Comparison of ENCODE assay signal across 11 cellular contexts in the genomic region with DNA sequence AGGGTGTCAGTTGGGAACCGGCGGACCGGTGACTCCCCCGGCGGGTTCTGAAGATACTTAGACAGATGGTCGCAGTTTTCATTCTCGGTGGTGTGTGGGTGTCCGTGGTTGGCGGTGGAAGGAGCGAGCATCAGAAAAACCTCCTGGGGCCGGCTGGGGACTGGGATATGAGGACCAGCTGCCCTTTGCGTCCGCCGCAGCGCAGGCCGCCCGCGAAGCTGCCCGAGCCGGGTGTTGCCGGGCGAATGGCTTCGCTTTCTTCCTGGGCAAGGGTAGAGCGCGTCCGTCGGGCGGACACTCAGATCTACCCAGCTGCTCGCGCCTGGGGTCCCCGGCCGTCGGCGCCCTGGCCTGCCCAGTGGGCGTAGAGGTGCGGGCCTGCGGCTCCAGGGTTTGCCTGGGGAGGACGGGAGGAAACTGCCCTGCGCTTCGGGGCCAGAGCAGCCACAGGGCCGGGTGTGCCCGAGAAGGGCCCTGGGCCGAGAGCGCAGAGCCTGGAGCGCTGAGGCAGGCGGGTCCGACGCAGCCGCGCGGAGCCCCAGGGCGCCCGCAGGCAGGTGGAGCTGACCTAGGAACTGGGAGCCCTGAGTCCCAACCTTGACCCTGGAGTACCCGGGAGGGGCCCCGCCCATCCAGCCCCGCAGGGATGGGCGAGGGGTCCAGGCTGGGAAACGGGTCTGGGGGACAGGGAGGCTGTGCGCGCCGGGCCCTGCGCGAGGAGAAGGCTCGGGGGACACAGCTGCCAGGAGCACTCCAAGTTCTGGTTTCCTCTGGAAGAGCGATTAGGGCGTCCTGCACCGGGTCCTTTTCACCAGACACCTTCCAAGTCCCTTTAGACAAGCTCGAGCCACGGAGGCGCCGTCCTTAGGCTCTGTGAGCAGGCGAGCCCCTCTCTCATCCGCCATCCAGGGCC. TPM values are rescaled to one million over a fixed set of nuclear protein-coding genes. Genes with fewer than 3 reads are reported as not detected.
A peak's percentile ranks its signal among the peaks of the same experiment; 100 is the strongest.
DNase-seq lines count a peak whose midpoint lies in the region; ATAC-seq and TF ChIP-seq lines count a peak whose summit lies in the region.
"Had no signal": no experiment of that assay in that cellular context is flagged by ENCODE, and none has a peak within 500 bp of the region (broad histone marks: within the 10 kb centered on the region; RNA-seq: fewer than 3 reads in every experiment).

No MANE protein-coding gene starts in this region.

- no peaks in the 10 kb centered on the region for H3K9me3 ChIP-seq in esophagus squamous epithelium
- H3K9me3 ChIP-seq in HAP-1 = no peaks in the 10 kb centered on the region

- H3K27ac ChIP-seq in esophagus squamous epithelium (peak overlapping the region; percentile 74 to 95 (median 88)), urinary bladder (ENCODE audit: low read depth) (peak overlapping the region; percentile 43)

- POLR2A ChIA-PET in activated CD4-positive, alpha-beta T cell treated with anti-CD3 and anti-CD28 coated beads, Interleukin-2, amount 10 ng/mL, durations not matched to agents 7 days and 5 days (lab: Charles Lee) = no interaction called here

- TF ChIP-seq POLR2A in esophagus squamous epithelium (IDR thresholded peaks at IDR 0.05) (no peak), GM18505 (IDR thresholded peaks at IDR 0.05; ENCODE audit: borderline replicate concordance, extremely low read depth, insufficient read depth, insufficient read length) (no peak)

- no peaks in the 10 kb centered on the region for H3K4me1 Mint-ChIP-seq in activated CD4-positive, alpha-beta T cell treated with anti-CD3 and anti-CD28 coated beads, Interleukin-2, amount 10 ng/mL, durations not matched to agents 24 days and 14 days
- no peaks in the 10 kb centered on the region for H3K4me1 Mint-ChIP-seq in activated CD4-positive, alpha-beta T cell treated with anti-CD3 and anti-CD28 coated beads, Interleukin-2, amount 10 ng/mL, durations not matched to agents 7 days and 5 days

- H3K27ac Mint-ChIP-seq in activated CD4-positive, alpha-beta T cell treated with anti-CD3 and anti-CD28 coated beads, Interleukin-2, amount 10 ng/mL, durations not matched to agents 24 days and 14 days = no peak overlapping the region
- H3K27ac Mint-ChIP-seq in activated CD4-positive, alpha-beta T cell treated with anti-CD3 and anti-CD28 coated beads, Interleukin-2, amount 10 ng/mL, durations not matched to agents 7 days and 5 days = no peak overlapping the region
- H3K27ac Mint-ChIP-seq: activated T-helper 1 cell treated with anti-CD3 and anti-CD28 coated beads, Interleukin-12 subunit alpha, Interleukin-12 subunit beta, Interleukin-2, Interleukin-4 antibody, amounts not matched to agents 30 ng/mL and 10 ng/mL and 1 ng/mL, durations not matched to agents 14 hours and 24 hours and 36 hours had no signal

- TF ChIP-seq CTCF in esophagus squamous epithelium (IDR thresholded peaks at IDR 0.05) = no peak

- no peak overlapping the region for H3K4me3 Mint-ChIP-seq in activated CD4-positive, alpha-beta T cell treated with anti-CD3 and anti-CD28 coated beads, Interleukin-2, amount 10 ng/mL, durations not matched to agents 24 days and 14 days
- H3K4me3 Mint-ChIP-seq in activated CD4-positive, alpha-beta T cell treated with anti-CD3 and anti-CD28 coated beads, Interleukin-2, amount 10 ng/mL, durations not matched to agents 7 days and 5 days = no peak overlapping the region
- H3K4me3 Mint-ChIP-seq: activated T-helper 1 cell treated with anti-CD3 and anti-CD28 coated beads, Interleukin-12 subunit alpha, Interleukin-12 subunit beta, Interleukin-2, Interleukin-4 antibody, amounts not matched to agents 30 ng/mL and 10 ng/mL and 1 ng/mL, durations not matched to agents 14 hours and 24 hours and 36 hours had no signal

- peaks cover 51% of the 10 kb centered on the region for H3K27me3 Mint-ChIP-seq in activated CD4-positive, alpha-beta T cell treated with anti-CD3 and anti-CD28 coated beads, Interleukin-2, amount 10 ng/mL, durations not matched to agents 24 days and 14 days
- H3K27me3 Mint-ChIP-seq in activated CD4-positive, alpha-beta T cell treated with anti-CD3 and anti-CD28 coated beads, Interleukin-2, amount 10 ng/mL, durations not matched to agents 7 days and 5 days = peaks cover 58% of the 10 kb centered on the region

- DNase-seq in activated CD4-positive, alpha-beta T cell treated with anti-CD3 and anti-CD28 coated beads, Interleukin-2, amount 10 ng/mL, durations not matched to agents 24 days and 14 days = peak; percentile 34
- DNase-seq in activated CD4-positive, alpha-beta T cell treated with anti-CD3 and anti-CD28 coated beads, Interleukin-2, amount 10 ng/mL, durations not matched to agents 7 days and 5 days = no peak
- no peak for DNase-seq in esophagus squamous epithelium (lab: John Stamatoyannopoulos, UW)
- DNase-seq in myocyte (ENCODE audit: low read depth) = peak; percentile 38
- DNase-seq in activated effector memory CD4-positive, alpha-beta T cell treated with Interleukin-2 at 50 U/mL for 16 hours = no peak
- DNase-seq in HAP-1 (ENCODE audit: low spot score in 2 of 2) = no peak
- DNase-seq: NCI-H1436; stimulated activated CD4-positive, alpha-beta T cell treated with anti-CD3 and anti-CD28 coated beads, Interleukin-1b, Interleukin-23, amount 100 ng/mL, for 48 hours had no signal

- WGBS in esophagus squamous epithelium, 2 donors = 13 to 27% methylated on average over 9 to 19 of the region's 73 CpGs
- WGBS in urinary bladder = 4% methylated on average over 73 of the region's 73 CpGs

- peak overlapping the region; percentile 41 to 81 (median 58) for H3K4me3 ChIP-seq in esophagus squamous epithelium
- H3K4me3 ChIP-seq in urinary bladder (ENCODE audit: low read depth, low read length) = peak overlapping the region; percentile 73
- H3K4me3 ChIP-seq in HAP-1 = no peak overlapping the region

- intact Hi-C loops in activated CD4-positive, alpha-beta T cell treated with anti-CD3 and anti-CD28 coated beads, Interleukin-2, amount 10 ng/mL, durations not matched to agents 24 days and 14 days (cut with micrococcal nuclease) = no loop called here
- intact Hi-C loops in esophagus squamous epithelium (cut with DNase I) = no loop called here

- H3K36me3 ChIP-seq in esophagus squamous epithelium = no peaks in the 10 kb centered on the region
- H3K36me3 ChIP-seq in urinary bladder (ENCODE audit: insufficient read depth) = no peaks in the 10 kb centered on the region
- no peaks in the 10 kb centered on the region for H3K36me3 ChIP-seq in HAP-1 (replicated peaks)

- peaks cover 0 to 87% (median 23%) of the 10 kb centered on the region in 4 donors for H3K27me3 ChIP-seq in esophagus squamous epithelium
- peaks cover 60% of the 10 kb centered on the region for H3K27me3 ChIP-seq in HAP-1 (ENCODE audit: low read depth)

- ATAC-seq in GM18505 (IDR thresholded peaks at IDR 0.05; ENCODE audit: unreplicated experiment) = no peak

- in situ Hi-C loops in HAP-1 (cut with MboI; ENCODE audit: low sequenced_read_pairs) = no loop called here

- H3K4me1 ChIP-seq in esophagus squamous epithelium (peaks cover 11 to 35% (median 12%) of the 10 kb centered on the region in 3 donors), urinary bladder (ENCODE audit: insufficient read depth) (no peaks in the 10 kb centered on the region), HAP-1 (no peaks in the 10 kb centered on the region)

- H3K36me3 Mint-ChIP-seq in activated CD4-positive, alpha-beta T cell treated with anti-CD3 and anti-CD28 coated beads, Interleukin-2, amount 10 ng/mL, durations not matched to agents 24 days and 14 days (ENCODE audit: low read depth) = no peaks in the 10 kb centered on the region
- H3K36me3 Mint-ChIP-seq in activated CD4-positive, alpha-beta T cell treated with anti-CD3 and anti-CD28 coated beads, Interleukin-2, amount 10 ng/mL, durations not matched to agents 7 days and 5 days (ENCODE audit: low read depth) = no peaks in the 10 kb centered on the region

- CTCF ChIA-PET in activated CD4-positive, alpha-beta T cell treated with anti-CD3 and anti-CD28 coated beads, Interleukin-2, amount 10 ng/mL, durations not matched to agents 7 days and 5 days (lab: Charles Lee) = no interaction called here

- no peaks in the 10 kb centered on the region for H3K9me3 Mint-ChIP-seq in activated CD4-positive, alpha-beta T cell treated with anti-CD3 and anti-CD28 coated beads, Interleukin-2, amount 10 ng/mL, durations not matched to agents 24 days and 14 days
- no peaks in the 10 kb centered on the region for H3K9me3 Mint-ChIP-seq in activated CD4-positive, alpha-beta T cell treated with anti-CD3 and anti-CD28 coated beads, Interleukin-2, amount 10 ng/mL, durations not matched to agents 7 days and 5 days
- H3K9me3 Mint-ChIP-seq: activated T-helper 1 cell treated with anti-CD3 and anti-CD28 coated beads, Interleukin-12 subunit alpha, Interleukin-12 subunit beta, Interleukin-2, Interleukin-4 antibody, amounts not matched to agents 30 ng/mL and 10 ng/mL and 1 ng/mL, durations not matched to agents 14 hours and 24 hours and 36 hours had no signal

RNA-seq across cellular contexts. Expression of gene TWIST2, which starts 1.3 kb away (rescaled TPM):
- not detected in 2 replicates for total RNA-seq in activated CD4-positive, alpha-beta T cell treated with anti-CD3 and anti-CD28 coated beads, Interleukin-2, amount 10 ng/mL, durations not matched to agents 24 days and 14 days
- total RNA-seq in activated CD4-positive, alpha-beta T cell treated with anti-CD3 and anti-CD28 coated beads, Interleukin-2, amount 10 ng/mL, durations not matched to agents 7 days and 5 days = not detected
- 10 to 100 TPM in 1 of 4 donors, 1 to 10 TPM in 3; 3.1 to 33.0 (median 4.9) TPM for total RNA-seq in esophagus squamous epithelium
- total RNA-seq in myocyte = 5.0 and 9.2 TPM in 2 replicates
- 4.6 TPM for polyA plus RNA-seq in myocyte (2012)
- 20.5 TPM for total RNA-seq in urinary bladder
- 25.1 TPM for polyA plus RNA-seq in urinary bladder
- total RNA-seq: activated T-helper 1 cell treated with anti-CD3 and anti-CD28 coated beads, Interleukin-12 subunit alpha, Interleukin-12 subunit beta, Interleukin-2, Interleukin-4 antibody, amounts not matched to agents 30 ng/mL and 10 ng/mL and 1 ng/mL, durations not matched to agents 14 hours and 24 hours and 36 hours had no signal

Comparison
In these comparisons a context has a peak if more than half of its experiments do, and no peak if none do; other contexts are left out.
1. DNase-seq: peak in activated CD4-positive, alpha-beta T cell treated with anti-CD3 and anti-CD28 coated beads, Interleukin-2, amount 10 ng/mL, durations not matched to agents 24 days and 14 days (single experiment) and myocyte (single experiment); none in activated CD4-positive, alpha-beta T cell treated with anti-CD3 and anti-CD28 coated beads, Interleukin-2, amount 10 ng/mL, durations not matched to agents 7 days and 5 days (single experiment), esophagus squamous epithelium (single experiment), activated effector memory CD4-positive, alpha-beta T cell treated with Interleukin-2 at 50 U/mL for 16 hours (single experiment) and HAP-1 (0 of 2).